21 cellular contexts compared by ENCODE assay signal in the genomic region with DNA sequence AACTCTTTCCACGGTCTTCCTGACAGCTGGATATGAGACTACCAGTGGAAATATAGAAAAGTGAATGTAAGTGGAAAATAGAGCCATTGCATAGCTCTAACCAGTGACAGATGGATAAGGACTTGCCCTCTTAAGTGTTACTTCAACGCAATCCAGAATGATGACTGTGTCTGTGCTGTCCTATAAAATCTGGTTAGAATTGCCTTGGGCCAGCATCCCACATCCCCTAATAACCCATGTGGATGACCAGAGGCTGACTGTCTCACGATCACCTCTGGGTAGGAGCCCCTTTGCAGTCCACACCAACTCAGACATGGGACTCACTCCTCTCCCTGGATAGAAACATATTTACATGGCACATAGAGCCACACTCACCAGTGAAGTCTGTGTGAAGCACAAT.
A peak's percentile ranks its signal among the peaks of the same experiment; 100 is the strongest.
DNase-seq lines count a peak whose midpoint lies in the region; ATAC-seq, FAIRE-seq and TF ChIP-seq lines count a peak whose summit lies in the region.
"Had no signal": no experiment of that assay in that cellular context is flagged by ENCODE, and none has a peak within 500 bp of the region (broad histone marks: within the 10 kb centered on the region; RNA-seq: fewer than 3 reads in every experiment).

No MANE protein-coding gene starts in this region.

- H3K79me1 ChIP-seq in IMR-90 (ENCODE audit: low read depth in 1 of 2, low read length in 2 of 2) = no peaks in the 10 kb centered on the region

- intact Hi-C loops in IMR-90 (cut with micrococcal nuclease) = no loop called here

- H3K36me3 Mint-ChIP-seq in astrocyte (ENCODE audit: low read depth, unreplicated experiment) (no peaks in the 10 kb centered on the region), chondrocyte (ENCODE audit: low read depth) (no peaks in the 10 kb centered on the region)
- H3K36me3 Mint-ChIP-seq: CD4-positive, alpha-beta memory T cell had no signal

- in situ Hi-C loops in IMR-90 (cut with MboI; ENCODE audit: low sequenced_read_pairs) (no loop called here), ACHN (cut with HindIII; ENCODE audit: low pct_ligation_motif_present, low pct_unique_long_range_greater_than_20kb, low sequenced_read_pairs) (no loop called here)

- H3K36me3 ChIP-seq in IMR-90 (ENCODE audit: control insufficient read depth, insufficient read depth, low read length) = no peaks in the 10 kb centered on the region
- H3K36me3 ChIP-seq in astrocyte (ENCODE audit: insufficient read depth, low read length) = no peaks in the 10 kb centered on the region
- H3K36me3 ChIP-seq: Peyer's patch had no signal

- H3K14ac ChIP-seq in IMR-90 (replicated peaks; ENCODE audit: low read depth, low read length) = no peak overlapping the region

- H3K4ac ChIP-seq in IMR-90 (ENCODE audit: low read depth, low read length) = no peak overlapping the region

- TF ChIP-seq CTCF in IMR-90 (conservative IDR thresholded peaks at IDR 0.05; ENCODE audit: low read depth, low read length) (no peak), astrocyte (IDR thresholded peaks at IDR 0.05; ENCODE audit: insufficient read depth, low read depth, low read length) (no peak), chondrocyte (IDR thresholded peaks at IDR 0.05) (no peak)

- ATAC-seq in IMR-90 (ENCODE audit: low read depth) (no peak), HG02938 (IDR thresholded peaks at IDR 0.05; ENCODE audit: unreplicated experiment) (no peak)
- ATAC-seq: HCT116 had no signal

- H3K27ac ChIP-seq in IMR-90 (ENCODE audit: insufficient read depth, low read length) = no peak overlapping the region
- H3K27ac ChIP-seq in astrocyte (ENCODE audit: low read depth, low read length) = no peak overlapping the region
- H3K27ac ChIP-seq: Peyer's patch had no signal

- H3K23ac ChIP-seq in IMR-90 (ENCODE audit: low read depth, low read length) = no peak overlapping the region

- H4K91ac ChIP-seq in IMR-90 (ENCODE audit: insufficient read depth, low read depth, low read length) = no peak overlapping the region

- no peak for FAIRE-seq in astrocyte (lab: Jason Lieb, UNC)
- FAIRE-seq: A204.1, D721Med, GM18507 had no signal

- H2BK15ac ChIP-seq in IMR-90 (ENCODE audit: low read depth, low read length) = no peak overlapping the region

- POLR2A ChIA-PET in IMR-90 (lab: Charles Lee; ENCODE audit: unreplicated experiment) = no interaction called here

- no peak overlapping the region for H2AK5ac ChIP-seq in IMR-90 (ENCODE audit: low read depth, low read length)

- H2AK9ac ChIP-seq in IMR-90 (replicated peaks; ENCODE audit: low read depth, low read length, poor library complexity) = no peak overlapping the region

- no peak for TF ChIP-seq RAD21 in IMR-90 (IDR thresholded peaks at IDR 0.05; ENCODE audit: low read length)

- dilution Hi-C loops in IMR-90 (cut with HindIII; ENCODE audit: low sequenced_read_pairs, unreplicated experiment) = no loop called here

- H3K4me1 Mint-ChIP-seq in astrocyte (ENCODE audit: low read depth, unreplicated experiment) (peaks cover 19% of the 10 kb centered on the region), chondrocyte (ENCODE audit: low read depth) (peaks cover 20% of the 10 kb centered on the region)
- H3K4me1 Mint-ChIP-seq: B cell; CD4-positive, alpha-beta memory T cell had no signal

- H3K4me3 ChIP-seq in IMR-90 (ENCODE audit: insufficient read depth, low read depth, low read length) (no peak overlapping the region), astrocyte (ENCODE audit: insufficient read depth, low read depth, low read length) (no peak overlapping the region)
- H3K4me3 ChIP-seq: Peyer's patch had no signal

- peaks cover 6% of the 10 kb centered on the region; the same call in 1 of the 2 replicates for H3K9me1 ChIP-seq in IMR-90 (ENCODE audit: insufficient read depth, low read length)

- no TSS peak for BruUV-seq in IMR-90 (replicated peaks; lab: Mats Ljungman, UMichigan)

- no peak overlapping the region for H2AFZ ChIP-seq in IMR-90 (replicated peaks; ENCODE audit: low read length, poor library complexity)
- no peak overlapping the region for H2AFZ ChIP-seq in astrocyte (ENCODE audit: low read depth, low read length)

- no peak overlapping the region for H3K4me2 ChIP-seq in IMR-90 (ENCODE audit: low read depth, low read length)
- H3K4me2 ChIP-seq in astrocyte (ENCODE audit: low read length) = no peak overlapping the region

- no peak overlapping the region for H2BK5ac ChIP-seq in IMR-90 (ENCODE audit: low read depth, low read length, poor library complexity, severe bottlenecking)

- no peak overlapping the region for H4K5ac ChIP-seq in IMR-90 (ENCODE audit: low read depth, low read length)

- H2BK20ac ChIP-seq in IMR-90 (ENCODE audit: low read depth, low read length) = no peak overlapping the region

- H3K9ac ChIP-seq in IMR-90 (ENCODE audit: low read depth, low read length) (no peak overlapping the region), astrocyte (ENCODE audit: low read length) (no peak overlapping the region)

- no peak overlapping the region for H4K8ac ChIP-seq in IMR-90 (ENCODE audit: low read depth in 2 of 2, low read length in 2 of 2)

- H3K9me3 Mint-ChIP-seq in astrocyte (ENCODE audit: unreplicated experiment) = no peaks in the 10 kb centered on the region
- H3K9me3 Mint-ChIP-seq in chondrocyte (ENCODE audit: low read depth) = no peaks in the 10 kb centered on the region

- no peak overlapping the region for H3K18ac ChIP-seq in IMR-90 (ENCODE audit: low read depth, low read length)

- peak; percentile 44 for DNase-seq in AG08395 (ENCODE audit: low spot score)
- DNase-seq in GM03348 (ENCODE audit: low spot score) = peak; percentile 37
- DNase-seq in IMR-90 = peak; percentile 24
- peak; percentile 19 for DNase-seq in astrocyte (ENCODE audit: low read depth)
- no peak for DNase-seq in ACHN
- no peak for DNase-seq in chondrocyte (ENCODE audit: low spot score)
- DNase-seq in NOMO-1 treated with dmso at 0.1 percent for 144 hours (lab: John Stamatoyannopoulos, UW; ENCODE audit: unreplicated experiment) = no peak
- DNase-seq: CD4-positive, alpha-beta memory T cell; DND-41; KBM-7; NCI-H1092 treated with DMSO at 0.1 percent for 48 hours; NCI-H1694 treated with DMSO at 0.1 percent for 48 hours; NCI-H446; NCI-H82; Peyer's patch had no signal

- H4K20me1 ChIP-seq in IMR-90 (ENCODE audit: insufficient read depth, low read length) (no peaks in the 10 kb centered on the region), astrocyte (ENCODE audit: insufficient read depth, low read length) (no peaks in the 10 kb centered on the region)

- H3K27ac Mint-ChIP-seq in astrocyte (ENCODE audit: unreplicated experiment) (no peak overlapping the region), chondrocyte (ENCODE audit: unreplicated experiment) (no peak overlapping the region)
- H3K27ac Mint-ChIP-seq: B cell; CD4-positive, alpha-beta memory T cell had no signal

- H3K4me3 Mint-ChIP-seq in astrocyte (ENCODE audit: unreplicated experiment) (no peak overlapping the region), chondrocyte (ENCODE audit: unreplicated experiment) (no peak overlapping the region)
- H3K4me3 Mint-ChIP-seq: B cell; CD4-positive, alpha-beta memory T cell had no signal

- CTCF ChIA-PET in IMR-90 (lab: Yijun Ruan, JAX) = interaction anchor here (0.6 kb wide), 1 partner anchor 30 kb away, joined by 3 read pairs; no protein-coding TSS in a partner anchor

- no peak overlapping the region for H2BK120ac ChIP-seq in IMR-90 (ENCODE audit: low read depth, low read length)

- H3K27me3 ChIP-seq in IMR-90 (ENCODE audit: control insufficient read depth, insufficient read depth, low read length) (no peaks in the 10 kb centered on the region; the same call in 1 of the 2 replicates), astrocyte (ENCODE audit: insufficient read depth, low read length) (no peaks in the 10 kb centered on the region)
- H3K27me3 ChIP-seq: Peyer's patch had no signal

- H3K27me3 Mint-ChIP-seq in astrocyte (ENCODE audit: low read depth, unreplicated experiment) = peaks cover 2% of the 10 kb centered on the region
- H3K27me3 Mint-ChIP-seq in chondrocyte (ENCODE audit: low read depth) = no peaks in the 10 kb centered on the region

- no peaks in the 10 kb centered on the region for H3K9me3 ChIP-seq in IMR-90 (ENCODE audit: control insufficient read depth, insufficient read depth, low read length)
- no peaks in the 10 kb centered on the region for H3K9me3 ChIP-seq in astrocyte (ENCODE audit: insufficient read depth, low read depth, low read length)
- H3K9me3 ChIP-seq: Peyer's patch had no signal

- no peak overlapping the region for H3K56ac ChIP-seq in IMR-90 (ENCODE audit: extremely low read depth, insufficient read depth, low read length)

- H3K79me2 ChIP-seq in astrocyte (ENCODE audit: insufficient read depth, low read length) = no peaks in the 10 kb centered on the region

- no peak for TF ChIP-seq POLR2A in IMR-90 (IDR thresholded peaks at IDR 0.05; ENCODE audit: low read depth, low read length)

- WGBS in IMR-90 (ENCODE audit: extremely low coverage in 2 of 2, insufficient read length in 1 of 2), 2 experiments = 50% methylated on average over 1 of the region's 3 CpGs; no CpG with 5 or more reads in 1 of the 2 experiments

- peaks cover 6% of the 10 kb centered on the region for H3K4me1 ChIP-seq in IMR-90 (ENCODE audit: control insufficient read depth, insufficient read depth, low read length)
- peaks cover 25% of the 10 kb centered on the region for H3K4me1 ChIP-seq in astrocyte (ENCODE audit: insufficient read depth, low read length)
- H3K4me1 ChIP-seq: Peyer's patch had no signal

TF ChIP-seq in IMR-90, 13 proteins besides CTCF, POLR2A, EP300 and RAD21 (continues in another document):
- TF ChIP-seq MXI1 (IDR thresholded peaks at IDR 0.05; ENCODE audit: borderline replicate concordance, low read depth, low read length) = no peak
- TF ChIP-seq MAZ (IDR thresholded peaks at IDR 0.05; ENCODE audit: borderline replicate concordance, low read depth, low read length) = no peak
- no peak for TF ChIP-seq RFX5 (IDR thresholded peaks at IDR 0.05; ENCODE audit: low read depth, low read length)
- TF ChIP-seq CHD1 (IDR thresholded peaks at IDR 0.05; ENCODE audit: low read depth, low read length) = no peak
- no peak for TF ChIP-seq BHLHE40 (IDR thresholded peaks at IDR 0.05; ENCODE audit: low read depth, low read length)
- TF ChIP-seq, protein P1, sequence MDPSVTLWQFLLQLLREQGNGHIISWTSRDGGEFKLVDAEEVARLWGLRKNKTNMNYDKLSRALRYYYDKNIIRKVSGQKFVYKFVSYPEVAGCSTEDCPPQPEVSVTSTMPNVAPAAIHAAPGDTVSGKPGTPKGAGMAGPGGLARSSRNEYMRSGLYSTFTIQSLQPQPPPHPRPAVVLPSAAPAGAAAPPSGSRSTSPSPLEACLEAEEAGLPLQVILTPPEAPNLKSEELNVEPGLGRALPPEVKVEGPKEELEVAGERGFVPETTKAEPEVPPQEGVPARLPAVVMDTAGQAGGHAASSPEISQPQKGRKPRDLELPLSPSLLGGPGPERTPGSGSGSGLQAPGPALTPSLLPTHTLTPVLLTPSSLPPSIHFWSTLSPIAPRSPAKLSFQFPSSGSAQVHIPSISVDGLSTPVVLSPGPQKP (IDR thresholded peaks at IDR 0.05; ENCODE audit: borderline replicate concordance, low read depth, low read length) = no peak

Comparison
In these comparisons a context has a peak if more than half of its experiments do, and no peak if none do; other contexts are left out.
1. DNase-seq: peak in AG08395 (single experiment), GM03348 (single experiment), IMR-90 (single experiment) and astrocyte (single experiment); none in ACHN (single experiment), chondrocyte (single experiment) and NOMO-1 treated with dmso at 0.1 percent for 144 hours (single experiment).